8 cellular contexts compared by ENCODE assay signal in the genomic region with DNA sequence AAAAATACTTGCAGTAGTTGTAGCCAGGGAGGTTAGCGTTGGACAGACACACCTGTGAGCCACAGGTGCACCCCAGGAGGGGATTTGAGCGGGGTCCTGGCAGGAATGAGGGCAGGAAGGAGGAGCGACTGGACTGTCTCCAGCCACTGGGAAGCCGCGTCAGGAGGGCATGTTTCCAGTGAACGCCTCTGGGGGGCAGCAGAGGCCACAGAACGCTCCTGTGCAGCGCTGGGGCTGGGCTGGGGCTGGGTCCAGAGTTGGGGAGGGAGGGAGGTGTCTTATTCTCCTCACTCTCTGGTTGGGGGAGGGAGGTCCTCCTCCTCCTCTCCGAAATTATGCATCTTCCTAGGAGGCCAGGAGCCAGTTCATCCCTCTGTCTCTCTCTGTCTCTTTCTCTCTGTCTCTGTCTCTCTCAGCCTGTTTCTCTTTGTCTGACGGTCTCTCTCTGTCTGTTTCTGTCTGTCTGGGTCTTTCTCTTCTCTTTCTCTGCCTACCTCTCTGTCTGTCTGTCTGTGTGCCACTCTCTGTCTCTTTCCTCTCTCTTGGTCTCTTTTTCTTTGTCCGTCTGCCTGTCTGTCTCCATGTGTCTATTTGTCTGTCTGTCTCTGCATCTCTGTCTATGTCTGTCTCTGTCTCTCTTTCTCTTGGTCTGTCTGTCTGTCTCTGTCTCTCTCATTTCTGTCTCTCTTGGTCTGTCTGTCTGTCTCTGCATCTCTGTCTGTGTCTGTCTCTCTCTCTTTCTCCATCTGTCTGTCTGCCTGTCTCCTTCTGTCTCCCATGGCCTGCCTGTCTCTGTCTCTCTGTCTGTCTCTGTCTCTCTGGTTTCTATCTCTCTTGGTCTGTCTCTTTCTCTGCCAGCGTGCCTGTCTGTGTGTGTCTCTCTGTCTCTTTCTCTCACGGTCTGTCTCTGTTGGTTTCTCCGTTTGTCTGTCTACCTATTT. TPM values are rescaled to one million over a fixed set of nuclear protein-coding genes. Genes with fewer than 3 reads are reported as not detected.
DNase-seq lines count a peak whose midpoint lies in the region; ATAC-seq and TF ChIP-seq lines count a peak whose summit lies in the region.

No MANE protein-coding gene starts in this region.

- TF ChIP-seq POLR2A in testis (IDR thresholded peaks at IDR 0.05): no peak

- no peak overlapping the region for H3K4me3 Mint-ChIP-seq in activated T-helper 1 cell treated with anti-CD3 and anti-CD28 coated beads, Interleukin-12 subunit alpha, Interleukin-12 subunit beta, Interleukin-2, Interleukin-4 antibody, amounts not matched to agents 30 ng/mL and 10 ng/mL and 1 ng/mL, durations not matched to agents 14 hours and 24 hours and 36 hours

- WGBS in testis, 2 donors: 35 to 38% methylated on average over 11 to 13 of the region's 14 CpGs

- no peak for ATAC-seq in GM21390 (IDR thresholded peaks at IDR 0.05; ENCODE audit: unreplicated experiment)

- no peaks in the 10 kb centered on the region for H3K4me1 ChIP-seq in neutrophil (ENCODE audit: control insufficient read depth in 1 of 2, insufficient read depth in 1 of 2, low read depth in 1 of 2, low read length in 1 of 2)
- peaks cover 5% of the 10 kb centered on the region for H3K4me1 ChIP-seq in testis

- H3K27me3 Mint-ChIP-seq in activated T-helper 1 cell treated with anti-CD3 and anti-CD28 coated beads, Interleukin-12 subunit alpha, Interleukin-12 subunit beta, Interleukin-2, Interleukin-4 antibody, amounts not matched to agents 30 ng/mL and 10 ng/mL and 1 ng/mL, durations not matched to agents 14 hours and 24 hours and 36 hours (ENCODE audit: insufficient read depth): peaks cover 2% of the 10 kb centered on the region

- no peak overlapping the region for H3K4me3 ChIP-seq in GM12865 (ENCODE audit: low read depth, low read length)
- H3K4me3 ChIP-seq in fibroblast of pulmonary artery (replicated peaks; ENCODE audit: low read depth, low read length): no peak overlapping the region
- no peak overlapping the region for H3K4me3 ChIP-seq in neutrophil (ENCODE audit: low read depth in 1 of 2, low read length in 1 of 2)
- H3K4me3 ChIP-seq in testis: no peak overlapping the region

- intact Hi-C loops in activated T-helper 1 cell treated with anti-CD3 and anti-CD28 coated beads, Interleukin-12 subunit alpha, Interleukin-12 subunit beta, Interleukin-2, Interleukin-4 antibody, amounts not matched to agents 30 ng/mL and 10 ng/mL and 1 ng/mL, durations not matched to agents 14 hours and 24 hours and 36 hours (cut with micrococcal nuclease): loop anchor here (1.0 to 10.0 kb wide), 5 partner anchors 630 to 975 kb away; partner anchors contain the start of genes BRAT1, GET4 and IQCE
- intact Hi-C loops in testis (cut with DNase I; ENCODE audit: low total_unique reads): loop anchor here (10.0 kb wide), 1 partner anchor 635 kb away; no protein-coding TSS in a partner anchor

- TF ChIP-seq CTCF in GM12865 (IDR thresholded peaks at IDR 0.05; ENCODE audit: insufficient read depth, low read depth, low read length, missing control alignments): peak; percentile 90
- TF ChIP-seq CTCF in fibroblast of pulmonary artery (IDR thresholded peaks at IDR 0.05; ENCODE audit: low read length, missing control alignments): peak; percentile 75
- TF ChIP-seq CTCF in neutrophil (IDR thresholded peaks at IDR 0.05): peak; percentile 78
- peak in 2 of 3 experiments; percentile 50 to 68 for TF ChIP-seq CTCF in testis (IDR thresholded peaks at IDR 0.05)

- no peaks in the 10 kb centered on the region for H3K9me3 Mint-ChIP-seq in activated T-helper 1 cell treated with anti-CD3 and anti-CD28 coated beads, Interleukin-12 subunit alpha, Interleukin-12 subunit beta, Interleukin-2, Interleukin-4 antibody, amounts not matched to agents 30 ng/mL and 10 ng/mL and 1 ng/mL, durations not matched to agents 14 hours and 24 hours and 36 hours

- no peaks in the 10 kb centered on the region for H3K9me3 ChIP-seq in neutrophil
- H3K9me3 ChIP-seq in testis: no peaks in the 10 kb centered on the region

- H3K27me3 ChIP-seq in neutrophil (no peaks in the 10 kb centered on the region), testis (no peaks in the 10 kb centered on the region)

- no peaks in the 10 kb centered on the region for H3K36me3 Mint-ChIP-seq in activated T-helper 1 cell treated with anti-CD3 and anti-CD28 coated beads, Interleukin-12 subunit alpha, Interleukin-12 subunit beta, Interleukin-2, Interleukin-4 antibody, amounts not matched to agents 30 ng/mL and 10 ng/mL and 1 ng/mL, durations not matched to agents 14 hours and 24 hours and 36 hours (ENCODE audit: low read depth)

- H3K27ac Mint-ChIP-seq in activated T-helper 1 cell treated with anti-CD3 and anti-CD28 coated beads, Interleukin-12 subunit alpha, Interleukin-12 subunit beta, Interleukin-2, Interleukin-4 antibody, amounts not matched to agents 30 ng/mL and 10 ng/mL and 1 ng/mL, durations not matched to agents 14 hours and 24 hours and 36 hours: no peak overlapping the region

- no peak overlapping the region for H3K27ac ChIP-seq in neutrophil
- no peak overlapping the region for H3K27ac ChIP-seq in testis

- H3K36me3 ChIP-seq in neutrophil (no peaks in the 10 kb centered on the region), testis (ENCODE audit: low read depth, missing control alignments) (no peaks in the 10 kb centered on the region)

- DNase-seq in GM12865 (ENCODE audit: low read depth): peak; percentile 59
- DNase-seq in HuH-7 (ENCODE audit: low spot score): peak; percentile 94
- DNase-seq in RKO (ENCODE audit: low spot score): peak; percentile 53
- peak; percentile 59 for DNase-seq in activated T-helper 1 cell treated with anti-CD3 and anti-CD28 coated beads, Interleukin-12 subunit alpha, Interleukin-12 subunit beta, Interleukin-2, Interleukin-4 antibody, amounts not matched to agents 30 ng/mL and 10 ng/mL and 1 ng/mL, durations not matched to agents 14 hours and 24 hours and 36 hours (ENCODE audit: low spot score)
- DNase-seq in fibroblast of pulmonary artery (ENCODE audit: low read depth): peak; percentile 61
- peak; percentile 79 for DNase-seq in testis

- H3K4me1 Mint-ChIP-seq in activated T-helper 1 cell treated with anti-CD3 and anti-CD28 coated beads, Interleukin-12 subunit alpha, Interleukin-12 subunit beta, Interleukin-2, Interleukin-4 antibody, amounts not matched to agents 30 ng/mL and 10 ng/mL and 1 ng/mL, durations not matched to agents 14 hours and 24 hours and 36 hours (ENCODE audit: low read depth): peaks cover 7% of the 10 kb centered on the region

RNA-seq across cellular contexts. Expression of gene PSMG3, which starts 9.9 kb away (rescaled TPM):
- total RNA-seq in activated T-helper 1 cell treated with anti-CD3 and anti-CD28 coated beads, Interleukin-12 subunit alpha, Interleukin-12 subunit beta, Interleukin-2, Interleukin-4 antibody, amounts not matched to agents 30 ng/mL and 10 ng/mL and 1 ng/mL, durations not matched to agents 14 hours and 24 hours and 36 hours: 55.7 and 56.0 TPM in 2 replicates
- total RNA-seq in testis: 10 to 100 TPM; 39.1 to 44.5 TPM
- polyA plus RNA-seq in testis (ENCODE audit: insufficient read depth, low read depth, low replicate concordance): 23.7 TPM

RNA-seq across cellular contexts. Expression of gene TMEM184A, which starts 23.7 kb away (rescaled TPM):
- 0.03 TPM in 1 of 2 replicates, not detected in the other for total RNA-seq in activated T-helper 1 cell treated with anti-CD3 and anti-CD28 coated beads, Interleukin-12 subunit alpha, Interleukin-12 subunit beta, Interleukin-2, Interleukin-4 antibody, amounts not matched to agents 30 ng/mL and 10 ng/mL and 1 ng/mL, durations not matched to agents 14 hours and 24 hours and 36 hours
- total RNA-seq in testis: 10 to 100 TPM; 18.7 to 20.9 TPM
- 7.1 TPM for polyA plus RNA-seq in testis (ENCODE audit: insufficient read depth, low read depth, low replicate concordance)

RNA-seq across cellular contexts. Expression of gene MAFK, which starts 49.2 kb away (rescaled TPM):
- 48.1 and 51.7 TPM in 2 replicates for total RNA-seq in activated T-helper 1 cell treated with anti-CD3 and anti-CD28 coated beads, Interleukin-12 subunit alpha, Interleukin-12 subunit beta, Interleukin-2, Interleukin-4 antibody, amounts not matched to agents 30 ng/mL and 10 ng/mL and 1 ng/mL, durations not matched to agents 14 hours and 24 hours and 36 hours
- 10 to 100 TPM; 17.9 to 25.8 TPM for total RNA-seq in testis
- polyA plus RNA-seq in testis (ENCODE audit: insufficient read depth, low read depth, low replicate concordance): 15.0 TPM

Comparison
In these comparisons a context has a peak if more than half of its experiments do, and no peak if none do; other contexts are left out.
1. RNA of gene TMEM184A, which starts 23.7 kb away (total RNA-seq): 18.7 to 20.9 TPM in testis; 0.03 TPM in activated T-helper 1 cell treated with anti-CD3 and anti-CD28 coated beads, Interleukin-12 subunit alpha, Interleukin-12 subunit beta, Interleukin-2, Interleukin-4 antibody, amounts not matched to agents 30 ng/mL and 10 ng/mL and 1 ng/mL, durations not matched to agents 14 hours and 24 hours and 36 hours; every median in the first group is over 10 times any median in the second.
2. Peak in every context shown above with its lines, with median percentiles within 50 percentile points of each other: DNase-seq and CTCF ChIP-seq.